ENCODE assay signal across 8 cellular contexts in the genomic region with DNA sequence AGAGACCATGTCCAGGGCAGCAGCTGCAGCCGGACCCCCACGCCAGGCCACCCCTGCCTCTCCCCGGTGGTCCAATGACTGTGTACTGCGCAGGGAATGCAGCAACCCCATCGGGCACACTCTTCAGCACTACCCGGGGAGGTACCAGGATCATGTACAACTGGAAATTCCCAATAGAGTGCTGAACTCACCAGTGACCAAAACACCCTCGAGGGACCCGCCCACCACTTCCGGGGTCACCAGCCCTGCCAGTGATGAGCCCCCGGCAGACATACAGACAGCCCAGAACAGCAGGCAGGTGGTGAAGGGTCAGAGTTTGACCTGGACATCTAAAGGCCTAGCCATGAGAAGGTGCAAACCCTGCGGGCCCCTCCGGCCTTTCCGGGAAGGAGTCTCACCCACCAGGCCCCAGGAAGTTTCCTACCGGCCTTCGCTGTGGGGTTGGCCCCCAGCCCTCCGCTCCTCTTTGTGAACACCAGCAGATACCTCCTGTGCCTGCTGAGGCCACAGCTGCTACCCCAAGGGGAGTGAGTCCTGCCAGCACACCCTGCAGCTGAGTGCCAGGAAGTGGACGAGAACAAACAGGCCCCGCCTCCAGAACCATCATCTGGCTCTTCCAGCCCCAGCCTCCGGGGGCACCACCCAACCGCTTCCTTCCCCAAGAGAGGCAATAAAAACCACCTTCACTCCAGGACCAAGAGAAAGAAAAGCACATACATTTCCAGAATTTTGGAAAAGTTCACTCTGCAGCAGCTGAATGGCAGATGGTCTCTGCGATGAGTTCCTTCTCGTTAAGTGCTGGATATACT. TPM values are rescaled to one million over a fixed set of nuclear protein-coding genes. Genes with fewer than 3 reads are reported as not detected.
A peak's percentile ranks its signal among the peaks of the same experiment; 100 is the strongest.
DNase-seq lines count a peak whose midpoint lies in the region; ATAC-seq and TF ChIP-seq lines count a peak whose summit lies in the region.

No MANE protein-coding gene starts in this region.

- H3K27me3 Mint-ChIP-seq in type B pancreatic cell, result no peaks in the 10 kb centered on the region

- peak overlapping the region; percentile 36 for H3K27ac Mint-ChIP-seq in type B pancreatic cell

- no peak overlapping the region for H3K4me3 ChIP-seq in foreskin fibroblast (ENCODE audit: low read depth in 1 of 2, low read length in 2 of 2)
- H3K4me3 ChIP-seq in parathyroid adenoma (ENCODE audit: low read depth, low read length), result no peak overlapping the region

- TF ChIP-seq CTCF in foreskin fibroblast (IDR thresholded peaks at IDR 0.05; ENCODE audit: low read depth, low read length), result peak; percentile 15
- no peak for TF ChIP-seq CTCF in parathyroid adenoma (IDR thresholded peaks at IDR 0.05)
- TF ChIP-seq CTCF in type B pancreatic cell (conservative IDR thresholded peaks at IDR 0.05), result peak; percentile 52

- no peak overlapping the region for H3K4me3 Mint-ChIP-seq in type B pancreatic cell

- peak; percentile 84 for ATAC-seq in HG03103 (IDR thresholded peaks at IDR 0.05; ENCODE audit: low read depth, unreplicated experiment)

- DNase-seq in SIG-M5 treated with dmso at 0.1 percent for 504 hours (lab: John Stamatoyannopoulos, UW; ENCODE audit: unreplicated experiment), result peak; percentile 59
- DNase-seq in SIG-M5 (lab: John Stamatoyannopoulos, UW), result no peak
- DNase-seq in OCI-M1 (lab: John Stamatoyannopoulos, UW), result peak; percentile 62
- peak; percentile 69 to 70 for DNase-seq in activated T-cell treated with anti-CD3 and anti-CD28 coated beads, Interleukin-2, amount 50 U/mL, for 48 hours
- peak; percentile 30 to 68 for DNase-seq in foreskin fibroblast
- no peak for DNase-seq in type B pancreatic cell (ENCODE audit: extremely low spot score, unreplicated experiment)

- no peaks in the 10 kb centered on the region for H3K9me3 ChIP-seq in parathyroid adenoma (ENCODE audit: control insufficient read depth, low read length)

- no peaks in the 10 kb centered on the region for H3K36me3 ChIP-seq in parathyroid adenoma (ENCODE audit: control insufficient read depth, insufficient read depth, low read length)

- no peaks in the 10 kb centered on the region for H3K9me3 Mint-ChIP-seq in type B pancreatic cell

- no peaks in the 10 kb centered on the region for H3K4me1 Mint-ChIP-seq in type B pancreatic cell (ENCODE audit: unreplicated experiment)

- no peak overlapping the region for H3K4me2 ChIP-seq in parathyroid adenoma (ENCODE audit: low read length)

- no peak overlapping the region for H2AFZ ChIP-seq in parathyroid adenoma

- no peak overlapping the region for H3K9ac ChIP-seq in parathyroid adenoma

- H3K4me1 ChIP-seq in parathyroid adenoma, result peaks cover 1% of the 10 kb centered on the region

- peaks cover 49% of the 10 kb centered on the region for H3K36me3 Mint-ChIP-seq in type B pancreatic cell

- peaks cover 14% of the 10 kb centered on the region for H3K79me2 ChIP-seq in parathyroid adenoma

- H3K27me3 ChIP-seq in parathyroid adenoma (ENCODE audit: control insufficient read depth, insufficient read depth, low read length), result no peaks in the 10 kb centered on the region

- peak overlapping the region; percentile 6 for H3K27ac ChIP-seq in parathyroid adenoma

RNA-seq across cellular contexts. Expression of a gene that starts 5.0 kb away (rescaled TPM):
- 0.31 TPM in 1 of 2 replicates, not detected in the other for total RNA-seq in type B pancreatic cell (ENCODE audit: low replicate concordance)

RNA-seq across cellular contexts. Expression of a gene that starts 17.1 kb away (rescaled TPM):
- total RNA-seq in type B pancreatic cell (ENCODE audit: low replicate concordance), result 40.2 and 40.5 TPM in 2 replicates

RNA-seq across cellular contexts. Expression of a gene that starts 17.4 kb away (rescaled TPM):
- total RNA-seq in type B pancreatic cell (ENCODE audit: low replicate concordance), result 20.6 and 22.6 TPM in 2 replicates

RNA-seq across cellular contexts. Expression of a gene that starts 32.8 kb away (rescaled TPM):
- total RNA-seq in type B pancreatic cell (ENCODE audit: low replicate concordance), result 107 and 118 TPM in 2 replicates

RNA-seq across cellular contexts. Expression of a gene that starts 55.7 kb away (rescaled TPM):
- total RNA-seq in type B pancreatic cell (ENCODE audit: low replicate concordance), result 0.36 and 0.85 TPM in 2 replicates

Comparison
In these comparisons a context has a peak if more than half of its experiments do, and no peak if none do; other contexts are left out.
1. DNase-seq: peak in SIG-M5 treated with dmso at 0.1 percent for 504 hours (single experiment), OCI-M1 (single experiment), activated T-cell treated with anti-CD3 and anti-CD28 coated beads, Interleukin-2, amount 50 U/mL, for 48 hours (2 of 2) and foreskin fibroblast (2 of 2); none in SIG-M5 (single experiment) and type B pancreatic cell (single experiment).